13 cellular contexts compared by ENCODE assay signal in genomic region chr9:108569624-108570023, GRCh38.
DNase-seq lines count a peak whose midpoint lies in the region; ATAC-seq and TF ChIP-seq lines count a peak whose summit lies in the region.
"Had no signal": no experiment of that assay in that cellular context is flagged by ENCODE, and none has a peak within 500 bp of the region (broad histone marks: within the 10 kb centered on the region; RNA-seq: fewer than 3 reads in every experiment).

No MANE protein-coding gene starts in this region.

- CTCF ChIA-PET in AG04450 (lab: Charles Lee) = interaction anchor here (1.8 to 2.1 kb wide), 2 partner anchors 1085 to 1104 kb away, joined by 5 to 8 read pairs; no protein-coding TSS in a partner anchor

- H3K9me3 ChIP-seq in AG04450 (ENCODE audit: control insufficient read depth, insufficient read depth, low read length) (no peaks in the 10 kb centered on the region), body of pancreas (no peaks in the 10 kb centered on the region)
- H3K9me3 ChIP-seq: right lobe of liver, tibial artery had no signal

- no peak overlapping the region for H3K4me3 ChIP-seq in AG04450 (ENCODE audit: low read depth, low read length)
- no peak overlapping the region for H3K4me3 ChIP-seq in body of pancreas
- H3K4me3 ChIP-seq: right lobe of liver, tibial artery had no signal

- intact Hi-C loops in body of pancreas (cut with DNase I) = loop anchor here (5.0 kb wide), 1 partner anchor 1087 kb away; no protein-coding TSS in a partner anchor

- 52 to 60% methylated on average over 1 to 3 of the region's 3 CpGs for WGBS in body of pancreas, 2 donors

- no peaks in the 10 kb centered on the region for H3K36me3 ChIP-seq in body of pancreas (replicated peaks in 1 of 2; ENCODE audit: insufficient read depth in 1 of 2, low read depth in 2 of 2)
- H3K36me3 ChIP-seq: right lobe of liver, tibial artery had no signal

- no peaks in the 10 kb centered on the region for H3K4me1 ChIP-seq in body of pancreas

- POLR2A ChIA-PET in AG04450 (lab: Yijun Ruan, JAX) = no interaction called here

- H3K27ac ChIP-seq in AG04450 (ENCODE audit: low read depth, low read length) (no peak overlapping the region), body of pancreas (no peak overlapping the region)
- H3K27ac ChIP-seq: right lobe of liver, tibial artery had no signal

- H3K27me3 ChIP-seq in AG04450 (ENCODE audit: control insufficient read depth, insufficient read depth, low read length) (peaks cover 6% of the 10 kb centered on the region), body of pancreas (no peaks in the 10 kb centered on the region)
- H3K27me3 ChIP-seq: right lobe of liver, tibial artery had no signal

- H3K36me3 Mint-ChIP-seq in glutamatergic neuron (ENCODE audit: unreplicated experiment) = no peaks in the 10 kb centered on the region

- TF ChIP-seq POLR2A in body of pancreas (IDR thresholded peaks at IDR 0.05) = no peak

- no peaks in the 10 kb centered on the region for H3K27me3 Mint-ChIP-seq in glutamatergic neuron (ENCODE audit: unreplicated experiment)

- no peaks in the 10 kb centered on the region for H3K9me3 Mint-ChIP-seq in glutamatergic neuron (ENCODE audit: unreplicated experiment)

- no peak for TF ChIP-seq CTCF in AG04450 (IDR thresholded peaks at IDR 0.05; ENCODE audit: low read depth, low read length)
- TF ChIP-seq CTCF in body of pancreas (IDR thresholded peaks at IDR 0.05) = no peak
- no peak for TF ChIP-seq CTCF in glutamatergic neuron (IDR thresholded peaks at IDR 0.05; ENCODE audit: partially characterized antibody, unreplicated experiment)

- H3K27ac Mint-ChIP-seq in glutamatergic neuron (ENCODE audit: unreplicated experiment) = no peak overlapping the region

- DNase-seq in AG04450 (ENCODE audit: low read depth, low spot score) (peak; percentile 29), HPDE6-E6E7 (ENCODE audit: extremely low spot score) (peak; percentile 58), body of pancreas (peak in 1 of 4 donors; percentile 15), glutamatergic neuron (peak; percentile 18), mucosa of gallbladder (ENCODE audit: low spot score) (no peak)
- no peak for DNase-seq in effector CD4-positive, alpha-beta T cell
- DNase-seq: effector memory CD4-positive, alpha-beta T cell; NCI-H510A; right lobe of liver; SHP77 treated with DMSO at 0.1 percent for 48 hours; tibial artery had no signal

- no peak overlapping the region for H3K4me3 Mint-ChIP-seq in glutamatergic neuron (ENCODE audit: unreplicated experiment)

- ATAC-seq in body of pancreas (peak; percentile 9), GM18861 (IDR thresholded peaks at IDR 0.05; ENCODE audit: unreplicated experiment) (no peak), HG02571 (IDR thresholded peaks at IDR 0.05; ENCODE audit: unreplicated experiment) (no peak)
- ATAC-seq: right lobe of liver had no signal

- H3K4me1 Mint-ChIP-seq in glutamatergic neuron (ENCODE audit: low read depth, unreplicated experiment) = no peaks in the 10 kb centered on the region

Comparison
In these comparisons a context has a peak if more than half of its experiments do, and no peak if none do; other contexts are left out.
1. DNase-seq: peak in AG04450 (single experiment), HPDE6-E6E7 (single experiment) and glutamatergic neuron (single experiment); none in effector CD4-positive, alpha-beta T cell (single experiment) and mucosa of gallbladder (single experiment).